ENCODE assay signal across 1 cellular context in the genomic region with DNA sequence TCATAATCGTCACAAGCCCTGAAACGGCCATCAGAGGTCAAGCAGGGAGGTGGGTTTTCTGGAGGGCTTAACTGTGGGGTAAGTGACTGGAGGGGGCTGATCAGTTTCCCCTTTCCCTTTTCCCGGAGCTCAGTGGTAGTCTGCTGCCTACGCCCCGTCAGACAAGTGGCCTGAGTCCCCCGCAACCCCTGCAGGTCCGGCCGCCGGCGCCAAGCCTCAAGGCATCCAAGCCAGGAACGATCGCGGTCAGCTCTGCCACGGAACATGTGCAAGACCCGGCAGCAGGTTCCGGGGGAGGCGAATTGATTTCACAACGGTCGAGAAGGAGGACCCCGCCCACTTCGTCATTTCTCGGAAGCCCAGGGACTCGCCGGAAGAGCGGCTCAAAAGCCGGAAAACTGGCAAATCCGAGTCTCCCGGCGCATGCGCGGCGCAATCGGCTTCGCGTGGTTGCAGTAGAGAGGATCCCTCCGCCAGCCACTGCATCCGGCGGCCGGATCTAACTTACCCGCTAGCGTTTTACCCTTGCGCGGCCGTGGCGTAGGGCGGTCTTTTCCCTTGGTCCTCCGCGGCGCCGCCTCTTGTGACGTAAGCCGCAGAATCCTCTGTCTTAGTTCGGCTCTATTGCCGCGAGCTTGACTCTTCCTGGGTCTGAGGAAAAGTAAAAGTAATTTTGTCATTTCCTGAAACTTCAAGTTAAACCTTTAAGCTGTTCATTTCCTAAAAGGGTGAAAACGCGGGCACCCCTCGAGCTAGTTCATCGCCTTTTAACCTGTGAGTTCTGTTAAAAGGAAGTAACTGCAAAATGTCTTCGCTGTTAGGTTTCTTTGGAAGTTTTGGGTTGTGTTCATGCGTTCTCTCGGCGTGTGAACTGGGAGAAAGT.
TF ChIP-seq lines count a peak whose summit lies in the region.

No MANE protein-coding gene starts in this region.

TF ChIP-seq in HepG2, 621 proteins besides CTCF, POLR2A, EP300 and RAD21 (continued from another document and continues in another):
- TF ChIP-seq ZNF609 (CRISPR knock-in tag; IDR thresholded peaks at IDR 0.05; ENCODE audit: borderline replicate concordance), result peak; percentile 86
- TF ChIP-seq ZNF740 (CRISPR knock-in tag; IDR thresholded peaks at IDR 0.05), result no peak; the same call in 1 of the 2 replicates
- no peak for TF ChIP-seq ATRX (CRISPR knock-in tag; IDR thresholded peaks at IDR 0.05; ENCODE audit: borderline replicate concordance)
- peak; percentile 94 for TF ChIP-seq ZNF547 (CRISPR knock-in tag; IDR thresholded peaks at IDR 0.05)
- peak; percentile 88 for TF ChIP-seq KLF11 (CRISPR knock-in tag; IDR thresholded peaks at IDR 0.05)
- peak; percentile 84 for TF ChIP-seq HOXD1 (CRISPR knock-in tag; IDR thresholded peaks at IDR 0.05)
- no peak for TF ChIP-seq ZNF251 (CRISPR knock-in tag; IDR thresholded peaks at IDR 0.05)
- no peak for TF ChIP-seq MAFF (IDR thresholded peaks at IDR 0.05; ENCODE audit: low read depth, low read length)
- no peak; the same call in none of the 2 replicates for TF ChIP-seq AHR (CRISPR knock-in tag; IDR thresholded peaks at IDR 0.05)
- 0 out of 2 replicates have a peak, but pooled peaks have one; percentile 42 for TF ChIP-seq ZNF737 (CRISPR knock-in tag; IDR thresholded peaks at IDR 0.05; ENCODE audit: borderline replicate concordance)
- peak; percentile 78; the same call in 1 of the 2 replicates for TF ChIP-seq GTF3A (CRISPR knock-in tag; conservative IDR thresholded peaks at IDR 0.05)
- TF ChIP-seq GTF2F1 (IDR thresholded peaks at IDR 0.05; ENCODE audit: low read length), result no peak; the same call in 1 of the 2 replicates
- TF ChIP-seq SIN3A (IDR thresholded peaks at IDR 0.05; ENCODE audit: borderline replicate concordance, low read depth, low read length), result peak; percentile 89; the same call in 1 of the 2 replicates
- TF ChIP-seq, protein P1, sequence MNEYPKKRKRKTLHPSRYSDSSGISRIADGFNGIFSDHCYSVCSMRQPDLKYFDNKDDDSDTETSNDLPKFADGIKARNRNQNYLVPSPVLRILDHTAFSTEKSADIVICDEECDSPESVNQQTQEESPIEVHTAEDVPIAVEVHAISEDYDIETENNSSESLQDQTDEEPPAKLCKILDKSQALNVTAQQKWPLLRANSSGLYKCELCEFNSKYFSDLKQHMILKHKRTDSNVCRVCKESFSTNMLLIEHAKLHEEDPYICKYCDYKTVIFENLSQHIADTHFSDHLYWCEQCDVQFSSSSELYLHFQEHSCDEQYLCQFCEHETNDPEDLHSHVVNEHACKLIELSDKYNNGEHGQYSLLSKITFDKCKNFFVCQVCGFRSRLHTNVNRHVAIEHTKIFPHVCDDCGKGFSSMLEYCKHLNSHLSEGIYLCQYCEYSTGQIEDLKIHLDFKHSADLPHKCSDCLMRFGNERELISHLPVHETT (CRISPR knock-in tag; conservative IDR thresholded peaks at IDR 0.05), result peak; percentile 92
- peak; percentile 97 for TF ChIP-seq RBFOX2 (IDR thresholded peaks at IDR 0.05; ENCODE audit: low read depth, low read length)
- TF ChIP-seq ZNF746 (CRISPR knock-in tag; IDR thresholded peaks at IDR 0.05), result peak; percentile 88
- TF ChIP-seq HNF1A (IDR thresholded peaks at IDR 0.05; ENCODE audit: low read depth), result peak; percentile 40; the same call in 1 of the 2 replicates
- TF ChIP-seq HNF1A (CRISPR knock-in tag; IDR thresholded peaks at IDR 0.05; ENCODE audit: borderline replicate concordance), result peak; percentile 93; the same call in 1 of the 2 replicates
- TF ChIP-seq ZNF24 (IDR thresholded peaks at IDR 0.05), result no peak; the same call in 1 of the 2 replicates
- peak; percentile 93 for TF ChIP-seq ZBTB3 (CRISPR knock-in tag; IDR thresholded peaks at IDR 0.05; ENCODE audit: borderline replicate concordance, low read depth)
- TF ChIP-seq ZNF138 (CRISPR knock-in tag; IDR thresholded peaks at IDR 0.05; ENCODE audit: low read depth), result peak; percentile 81; the same call in 1 of the 2 replicates
- peak; percentile 58; the same call in 1 of the 2 replicates for TF ChIP-seq ZBTB7A (CRISPR knock-in tag; IDR thresholded peaks at IDR 0.05)
- TF ChIP-seq, protein P2, sequence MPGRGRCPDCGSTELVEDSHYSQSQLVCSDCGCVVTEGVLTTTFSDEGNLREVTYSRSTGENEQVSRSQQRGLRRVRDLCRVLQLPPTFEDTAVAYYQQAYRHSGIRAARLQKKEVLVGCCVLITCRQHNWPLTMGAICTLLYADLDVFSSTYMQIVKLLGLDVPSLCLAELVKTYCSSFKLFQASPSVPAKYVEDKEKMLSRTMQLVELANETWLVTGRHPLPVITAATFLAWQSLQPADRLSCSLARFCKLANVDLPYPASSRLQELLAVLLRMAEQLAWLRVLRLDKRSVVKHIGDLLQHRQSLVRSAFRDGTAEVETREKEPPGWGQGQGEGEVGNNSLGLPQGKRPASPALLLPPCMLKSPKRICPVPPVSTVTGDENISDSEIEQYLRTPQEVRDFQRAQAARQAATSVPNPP (CRISPR knock-in tag; IDR thresholded peaks at IDR 0.05), result peak; percentile 91
- TF ChIP-seq ZNF350 (CRISPR knock-in tag; IDR thresholded peaks at IDR 0.05; ENCODE audit: borderline replicate concordance, low read depth), result peak; percentile 99
- TF ChIP-seq ZNF275 (CRISPR knock-in tag; IDR thresholded peaks at IDR 0.05; ENCODE audit: borderline replicate concordance), result peak; percentile 99
- TF ChIP-seq MAF1 (CRISPR knock-in tag; IDR thresholded peaks at IDR 0.05; ENCODE audit: borderline replicate concordance), result peak; percentile 92; the same call in 1 of the 2 replicates
- TF ChIP-seq ZBTB25 (CRISPR knock-in tag; IDR thresholded peaks at IDR 0.05), result peak; percentile 98
- peak; percentile 98 for TF ChIP-seq ATF2 (CRISPR knock-in tag; IDR thresholded peaks at IDR 0.05)
- TF ChIP-seq MTA1 (CRISPR knock-in tag; IDR thresholded peaks at IDR 0.05; ENCODE audit: borderline replicate concordance), result peak; percentile 92; the same call in 1 of the 2 replicates
- TF ChIP-seq FOSL1 (CRISPR knock-in tag; IDR thresholded peaks at IDR 0.05; ENCODE audit: borderline replicate concordance), result peak; percentile 32; the same call in 1 of the 2 replicates
- TF ChIP-seq KDM4B (CRISPR knock-in tag; IDR thresholded peaks at IDR 0.05), result peak; percentile 93; the same call in 1 of the 2 replicates
- peak; percentile 92; the same call in 1 of the 2 replicates for TF ChIP-seq ZBTB8A (CRISPR knock-in tag; IDR thresholded peaks at IDR 0.05; ENCODE audit: borderline replicate concordance, low read depth)
- peak; percentile 85 for TF ChIP-seq ASH2L (IDR thresholded peaks at IDR 0.05; ENCODE audit: insufficient read length, low read depth, low read length)
- TF ChIP-seq ZNF562 (CRISPR knock-in tag; IDR thresholded peaks at IDR 0.05; ENCODE audit: borderline replicate concordance), result no peak
- TF ChIP-seq ZNF468 (CRISPR knock-in tag; IDR thresholded peaks at IDR 0.05), result no peak
- peak; percentile 95 for TF ChIP-seq ZSCAN21 (CRISPR knock-in tag; IDR thresholded peaks at IDR 0.05; ENCODE audit: borderline replicate concordance)
- peak; percentile 94; the same call in 1 of the 2 replicates for TF ChIP-seq MIER3 (CRISPR knock-in tag; IDR thresholded peaks at IDR 0.05; ENCODE audit: borderline replicate concordance)
- peak; percentile 75 for TF ChIP-seq HOXA9 (CRISPR knock-in tag; IDR thresholded peaks at IDR 0.05; ENCODE audit: borderline replicate concordance)
- no peak for TF ChIP-seq FOXP1 (IDR thresholded peaks at IDR 0.05)
- peak; percentile 39; the same call in 1 of the 2 replicates for TF ChIP-seq FOXP1 (CRISPR knock-in tag; IDR thresholded peaks at IDR 0.05)
- TF ChIP-seq, protein P3, sequence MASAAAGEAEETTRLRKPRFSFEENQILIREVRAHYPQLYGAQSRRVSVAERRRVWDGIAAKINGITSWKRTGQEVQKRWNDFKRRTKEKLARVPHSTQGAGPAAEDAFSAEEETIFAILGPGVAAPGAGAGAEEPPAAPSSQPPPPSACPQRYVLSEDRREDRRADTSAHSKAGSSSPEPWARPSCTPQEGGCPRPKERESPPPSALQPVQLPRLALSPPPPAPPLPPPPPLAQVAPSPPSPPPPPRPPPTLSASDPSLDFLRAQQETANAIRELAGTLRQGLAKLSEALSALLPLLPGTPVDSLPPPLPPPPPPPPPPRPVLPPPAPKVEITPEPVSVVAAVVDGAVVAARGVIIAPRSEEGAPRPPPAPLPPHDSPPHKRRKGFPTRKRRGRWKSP (CRISPR knock-in tag; IDR thresholded peaks at IDR 0.05), result peak; percentile 97
